ENCODE assay signal across 8 cellular contexts in genomic region chr17:48261297-48261880, GRCh38.
DNase-seq lines count a peak whose midpoint lies in the region; ATAC-seq and TF ChIP-seq lines count a peak whose summit lies in the region.

No MANE protein-coding gene starts in this region.

- peak; percentile 3 for DNase-seq in DMS114 treated with DMSO at 0.1 percent for 48 hours (lab: John Stamatoyannopoulos, UW; ENCODE audit: unreplicated experiment)
- DNase-seq in HFFc6, result peak; percentile 7
- no peak for DNase-seq in RWPE1 (ENCODE audit: low spot score)
- DNase-seq in islet precursor cell, result peak; percentile 87
- DNase-seq in coronary artery (ENCODE audit: low spot score), result no peak
- DNase-seq in CD4-positive, alpha-beta memory T cell, result no peak

- peaks cover 3% of the 10 kb centered on the region for H3K4me1 ChIP-seq in CD4-positive, alpha-beta memory T cell (ENCODE audit: insufficient read depth, low read length)

- H3K27me3 Mint-ChIP-seq in HFFc6 (ENCODE audit: insufficient read depth), result peaks cover 19% of the 10 kb centered on the region
- H3K27me3 Mint-ChIP-seq in CD4-positive, alpha-beta memory T cell, result no peaks in the 10 kb centered on the region

- ATAC-seq in GM19395 (IDR thresholded peaks at IDR 0.05; ENCODE audit: unreplicated experiment) (no peak), GM21717 (IDR thresholded peaks at IDR 0.05; ENCODE audit: unreplicated experiment) (no peak)

- no peak overlapping the region for H3K4me3 ChIP-seq in coronary artery
- H3K4me3 ChIP-seq in CD4-positive, alpha-beta memory T cell (ENCODE audit: low read length in 2 of 2), result no peak overlapping the region

- no peaks in the 10 kb centered on the region for H3K9me3 Mint-ChIP-seq in HFFc6
- H3K9me3 Mint-ChIP-seq in CD4-positive, alpha-beta memory T cell, result no peaks in the 10 kb centered on the region

- TF ChIP-seq CTCF in HFFc6 (IDR thresholded peaks at IDR 0.05) (peak; percentile 69), RWPE1 (conservative IDR thresholded peaks at IDR 0.05; ENCODE audit: low read depth) (peak; percentile 35), coronary artery (IDR thresholded peaks at IDR 0.05) (no peak)

- H3K4me3 Mint-ChIP-seq in HFFc6, result no peak overlapping the region
- peak overlapping the region in 1 of 8 donors; percentile 8 for H3K4me3 Mint-ChIP-seq in CD4-positive, alpha-beta memory T cell

- no peak overlapping the region for H3K27ac Mint-ChIP-seq in HFFc6
- peak overlapping the region in 2 of 7 donors; percentile 43 to 66 for H3K27ac Mint-ChIP-seq in CD4-positive, alpha-beta memory T cell

- no peaks in the 10 kb centered on the region for H3K4me1 Mint-ChIP-seq in HFFc6 (ENCODE audit: low read depth)
- H3K4me1 Mint-ChIP-seq in CD4-positive, alpha-beta memory T cell, result peaks cover 6 to 28% (median 19%) of the 10 kb centered on the region in 4 donors

- peaks cover 5% of the 10 kb centered on the region for H3K36me3 ChIP-seq in CD4-positive, alpha-beta memory T cell (ENCODE audit: insufficient read depth, low read length)

- intact Hi-C loops in CD4-positive, alpha-beta memory T cell (cut with micrococcal nuclease), result no loop called here

- POLR2A ChIA-PET in RWPE1 (lab: Yijun Ruan, JAX; ENCODE audit: low non-redundant PET), result no interaction called here
- POLR2A ChIA-PET in CD4-positive, alpha-beta memory T cell (lab: Charles Lee; ENCODE audit: partially characterized antibody), result no interaction called here

- H3K27ac ChIP-seq in RWPE1 (no peak overlapping the region), coronary artery (no peak overlapping the region)
- H3K27ac ChIP-seq in CD4-positive, alpha-beta memory T cell (ENCODE audit: low read depth, low read length), result no peak overlapping the region

- H3K9me3 ChIP-seq in CD4-positive, alpha-beta memory T cell (ENCODE audit: control insufficient read depth in 1 of 2, low read length in 2 of 2), result no peaks in the 10 kb centered on the region

- H3K27me3 ChIP-seq in CD4-positive, alpha-beta memory T cell (ENCODE audit: insufficient read depth, low read length), result no peaks in the 10 kb centered on the region

- no peaks in the 10 kb centered on the region for H3K36me3 Mint-ChIP-seq in HFFc6 (ENCODE audit: low read depth)
- peaks cover 6 to 32% of the 10 kb centered on the region in 2 donors for H3K36me3 Mint-ChIP-seq in CD4-positive, alpha-beta memory T cell

- CTCF ChIA-PET in RWPE1 (lab: Yijun Ruan, JAX), result interaction anchor here (0.6 to 2.5 kb wide), 3 partner anchors 10 to 102 kb away, joined by 3 to 9 read pairs (median 4); no protein-coding TSS in a partner anchor
- CTCF ChIA-PET in CD4-positive, alpha-beta memory T cell (lab: Charles Lee; ENCODE audit: partially characterized antibody), result interaction anchor here (4.3 kb wide), 1 partner anchor 332 kb away, joined by 31 read pairs; the partner anchor contains the start of gene HOXB5

Comparison
In these comparisons a context has a peak if more than half of its experiments do, and no peak if none do; other contexts are left out.
1. DNase-seq: peak in DMS114 treated with DMSO at 0.1 percent for 48 hours (single experiment), HFFc6 (single experiment) and islet precursor cell (single experiment); none in RWPE1 (single experiment), coronary artery (single experiment) and CD4-positive, alpha-beta memory T cell (0 of 5).